Comparison of ENCODE assay signal across 8 cellular contexts in genomic region chr10:116848912-116849270, GRCh38. TPM values are rescaled to one million over a fixed set of nuclear protein-coding genes. Genes with fewer than 3 reads are reported as not detected.
A peak's percentile ranks its signal among the peaks of the same experiment; 100 is the strongest.
DNase-seq lines count a peak whose midpoint lies in the region; ATAC-seq and TF ChIP-seq lines count a peak whose summit lies in the region.

No MANE protein-coding gene starts in this region.

- H3K4me3 ChIP-seq in SJSA1 (peak overlapping the region; percentile 33), foreskin fibroblast (ENCODE audit: low read depth in 1 of 2, low read length in 2 of 2) (peak overlapping the region; percentile 64 to 83), psoas muscle (peak overlapping the region; percentile 60)

- no peaks in the 10 kb centered on the region for H3K9me3 ChIP-seq in SJSA1 (replicated peaks)
- no peaks in the 10 kb centered on the region for H3K9me3 ChIP-seq in psoas muscle

- H3K4me1 ChIP-seq in SJSA1 (replicated peaks) (no peaks in the 10 kb centered on the region), psoas muscle (no peaks in the 10 kb centered on the region)

- H3K27me3 ChIP-seq in SJSA1 (replicated peaks) (peaks cover 41% of the 10 kb centered on the region), psoas muscle (ENCODE audit: insufficient read depth in 3 of 3, low read length in 2 of 3) (peaks cover 0 to 58% (median 16%) of the 10 kb centered on the region in 3 donors)

- DNase-seq in GM03348 (ENCODE audit: low spot score): peak; percentile 40
- no peak for DNase-seq in SJSA1 (ENCODE audit: low read depth in 1 of 2, low spot score in 2 of 2)
- no peak for DNase-seq in foreskin fibroblast
- no peak for DNase-seq in psoas muscle
- DNase-seq in NCI-H1417 treated with DMSO at 0.1 percent for 48 hours (lab: John Stamatoyannopoulos, UW): no peak
- DNase-seq in middle frontal gyrus (ENCODE audit: extremely low spot score, low spot score): no peak

- intact Hi-C loops in psoas muscle (cut with DNase I): no loop called here

- 1 to 2% (median 2%) methylated on average over 25 of the region's 25 CpGs for WGBS in psoas muscle, 3 donors

- H3K36me3 ChIP-seq in SJSA1 (no peaks in the 10 kb centered on the region), psoas muscle (ENCODE audit: insufficient read depth in 1 of 2, low read depth in 1 of 2) (no peaks in the 10 kb centered on the region)

- TF ChIP-seq CTCF in foreskin fibroblast (IDR thresholded peaks at IDR 0.05; ENCODE audit: low read depth, low read length): no peak
- TF ChIP-seq CTCF in psoas muscle (IDR thresholded peaks at IDR 0.05): no peak

- ATAC-seq in psoas muscle (no peak), HG03565 (IDR thresholded peaks at IDR 0.05; ENCODE audit: unreplicated experiment) (no peak)
- ATAC-seq in activated CD4-positive, CD25-positive, alpha-beta regulatory T cell treated with anti-CD3 and anti-CD28 coated beads, Interleukin-2, amount 50 U/mL, for 24 hours: no peak

- H3K27ac ChIP-seq in SJSA1 (no peak overlapping the region), psoas muscle (no peak overlapping the region)

RNA-seq across cellular contexts. Expression of gene ENO4, which starts 0.4 kb away (rescaled TPM):
- not detected in 2 replicates for total RNA-seq in SJSA1 (2014; rRNA removed; shearing (Covaris generic))
- total RNA-seq in psoas muscle: not detected
- polyA plus RNA-seq in psoas muscle: not detected
